ENCODE assay signal across 1 cellular context in genomic region chr4:1776521-1777161, GRCh38.
TF ChIP-seq lines count a peak whose summit lies in the region.

No MANE protein-coding gene starts in this region.

TF ChIP-seq in HepG2, 621 proteins besides CTCF, POLR2A, EP300 and RAD21 (continued from another document and continues in another):
- TF ChIP-seq ZNF691 (CRISPR knock-in tag; IDR thresholded peaks at IDR 0.05; ENCODE audit: borderline replicate concordance, low read depth), result no peak
- no peak for TF ChIP-seq SP1 (IDR thresholded peaks at IDR 0.05)
- TF ChIP-seq SP1 (CRISPR knock-in tag; IDR thresholded peaks at IDR 0.05), result peak; percentile 28; the same call in 1 of the 2 replicates
- peak; percentile 63; the same call in 1 of the 2 replicates for TF ChIP-seq ZNF281 (CRISPR knock-in tag; IDR thresholded peaks at IDR 0.05; ENCODE audit: borderline replicate concordance)
- TF ChIP-seq KDM4B (CRISPR knock-in tag; IDR thresholded peaks at IDR 0.05), result peak; percentile 74; the same call in 1 of the 2 replicates
- no peak for TF ChIP-seq ETV6 (CRISPR knock-in tag; conservative IDR thresholded peaks at IDR 0.05)
- TF ChIP-seq PCBP2 (optimal IDR thresholded peaks at IDR 0.05; ENCODE audit: low read depth, low read length, poor library complexity, severe bottlenecking), result no peak
- no peak for TF ChIP-seq ZNF879 (CRISPR knock-in tag; IDR thresholded peaks at IDR 0.05)
- TF ChIP-seq SOX5 (CRISPR knock-in tag; IDR thresholded peaks at IDR 0.05; ENCODE audit: borderline replicate concordance), result peak; percentile 80
- TF ChIP-seq ZNF251 (CRISPR knock-in tag; IDR thresholded peaks at IDR 0.05), result no peak
- TF ChIP-seq PTBP1 (IDR thresholded peaks at IDR 0.05; ENCODE audit: low read depth, low read length, poor library complexity, severe bottlenecking), result no peak
- TF ChIP-seq ZKSCAN5 (CRISPR knock-in tag; IDR thresholded peaks at IDR 0.05), result no peak
- no peak for TF ChIP-seq TP53 (CRISPR knock-in tag; conservative IDR thresholded peaks at IDR 0.05)
- TF ChIP-seq RFX3 (CRISPR knock-in tag; IDR thresholded peaks at IDR 0.05), result no peak
- TF ChIP-seq ZNF878 (CRISPR knock-in tag; IDR thresholded peaks at IDR 0.05), result no peak
- peak; percentile 16; the same call in 1 of the 2 replicates for TF ChIP-seq ZBTB33 (CRISPR knock-in tag; IDR thresholded peaks at IDR 0.05)
- TF ChIP-seq REL (CRISPR knock-in tag; conservative IDR thresholded peaks at IDR 0.05), result no peak
- peak; percentile 92 for TF ChIP-seq GATAD2A (CRISPR knock-in tag; IDR thresholded peaks at IDR 0.05)
- no peak for TF ChIP-seq ZNF260 (CRISPR knock-in tag; IDR thresholded peaks at IDR 0.05; ENCODE audit: borderline replicate concordance, low read depth)
- no peak for TF ChIP-seq NFRKB (IDR thresholded peaks at IDR 0.05)
- TF ChIP-seq GTF2F1 (IDR thresholded peaks at IDR 0.05; ENCODE audit: low read length), result no peak
- peak in 1 of 2 experiments; percentile 66; a peak in 1 of 4 replicates for TF ChIP-seq KLF16 (CRISPR knock-in tag; IDR thresholded peaks at IDR 0.05)
- no peak for TF ChIP-seq NPAS2 (CRISPR knock-in tag; IDR thresholded peaks at IDR 0.05; ENCODE audit: borderline replicate concordance)
- no peak for TF ChIP-seq HES4 (CRISPR knock-in tag; IDR thresholded peaks at IDR 0.05; ENCODE audit: borderline replicate concordance)
- no peak for TF ChIP-seq GATA4 (IDR thresholded peaks at IDR 0.05; ENCODE audit: borderline replicate concordance, low read depth)
- TF ChIP-seq ZBTB14 (CRISPR knock-in tag; IDR thresholded peaks at IDR 0.05), result no peak; the same call in 1 of the 2 replicates
- no peak for TF ChIP-seq ZNF678 (CRISPR knock-in tag; IDR thresholded peaks at IDR 0.05)
- no peak for TF ChIP-seq PRDM15 (CRISPR knock-in tag; IDR thresholded peaks at IDR 0.05)
- TF ChIP-seq E2F2 (CRISPR knock-in tag; IDR thresholded peaks at IDR 0.05; ENCODE audit: borderline replicate concordance), result no peak
- TF ChIP-seq MXD1 (CRISPR knock-in tag; IDR thresholded peaks at IDR 0.05), result peak; percentile 77
- TF ChIP-seq LCORL (IDR thresholded peaks at IDR 0.05), result no peak
- peak; percentile 89 for TF ChIP-seq LCORL (CRISPR knock-in tag; IDR thresholded peaks at IDR 0.05)
- no peak for TF ChIP-seq ZBTB25 (CRISPR knock-in tag; IDR thresholded peaks at IDR 0.05)
- no peak for TF ChIP-seq NR2F2 (IDR thresholded peaks at IDR 0.05; ENCODE audit: borderline replicate concordance, low read depth)
- TF ChIP-seq ZNF83 (CRISPR knock-in tag; IDR thresholded peaks at IDR 0.05; ENCODE audit: borderline replicate concordance), result no peak
- peak; percentile 72; the same call in 1 of the 2 replicates for TF ChIP-seq ZIK1 (CRISPR knock-in tag; IDR thresholded peaks at IDR 0.05; ENCODE audit: borderline replicate concordance, low read depth)
- peak; percentile 75; the same call in 1 of the 2 replicates for TF ChIP-seq ZBTB10 (CRISPR knock-in tag; IDR thresholded peaks at IDR 0.05; ENCODE audit: borderline replicate concordance)
- TF ChIP-seq NAIF1 (CRISPR knock-in tag; IDR thresholded peaks at IDR 0.05; ENCODE audit: borderline replicate concordance), result no peak
- peak; percentile 65; the same call in 1 of the 2 replicates for TF ChIP-seq ATF7-NPFF (CRISPR knock-in tag; IDR thresholded peaks at IDR 0.05; ENCODE audit: low read depth)
- TF ChIP-seq REPIN1 (CRISPR knock-in tag; IDR thresholded peaks at IDR 0.05; ENCODE audit: borderline replicate concordance, low read depth), result peak; percentile 69; the same call in 1 of the 2 replicates
- TF ChIP-seq RBM22 (optimal IDR thresholded peaks at IDR 0.05; ENCODE audit: low read length), result no peak
- TF ChIP-seq HIVEP1 (CRISPR knock-in tag; IDR thresholded peaks at IDR 0.05), result peak; percentile 44; the same call in 1 of the 2 replicates
- TF ChIP-seq ERF (CRISPR knock-in tag; IDR thresholded peaks at IDR 0.05), result peak; percentile 65
- no peak for TF ChIP-seq PREB (CRISPR knock-in tag; IDR thresholded peaks at IDR 0.05)
- no peak for TF ChIP-seq ZNF780A (CRISPR knock-in tag; IDR thresholded peaks at IDR 0.05)
- 0 out of 2 replicates have a peak, but pooled peaks have one; percentile 61 for TF ChIP-seq SMYD3 (CRISPR knock-in tag; IDR thresholded peaks at IDR 0.05)
- TF ChIP-seq ZNF580 (CRISPR knock-in tag; IDR thresholded peaks at IDR 0.05; ENCODE audit: borderline replicate concordance, low read depth), result peak; percentile 67; the same call in 1 of the 2 replicates
- no peak for TF ChIP-seq SNRNP70 (IDR thresholded peaks at IDR 0.05; ENCODE audit: low read depth, low read length)
- TF ChIP-seq ZNF232 (CRISPR knock-in tag; IDR thresholded peaks at IDR 0.05; ENCODE audit: borderline replicate concordance), result peak; percentile 21; the same call in 1 of the 2 replicates
